ENCODE assay signal across 28 cellular contexts in the genomic region with DNA sequence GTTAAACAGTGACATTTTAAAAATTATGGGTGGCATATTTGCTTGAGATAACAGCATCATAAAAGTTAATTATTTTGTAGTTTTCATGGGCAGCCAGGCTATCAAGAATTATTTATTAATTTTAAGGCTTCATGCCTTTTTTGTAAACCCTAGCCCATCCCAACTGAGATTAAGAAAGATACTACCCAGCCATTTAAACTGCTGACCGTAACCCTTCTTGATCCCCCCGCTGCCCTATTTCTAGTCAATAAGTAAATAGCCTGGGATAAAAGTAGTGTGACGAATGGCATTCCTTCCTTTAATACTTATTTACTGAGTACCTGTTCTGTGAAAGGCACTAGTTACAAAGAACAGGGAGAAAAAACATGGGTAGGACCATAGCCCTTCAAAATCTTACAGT.
"Had no signal": no experiment of that assay in that cellular context is flagged by ENCODE, and none has a peak within 500 bp of the region (broad histone marks: within the 10 kb centered on the region; RNA-seq: fewer than 3 reads in every experiment).

No MANE protein-coding gene starts in this region.

- DNase-seq: activated CD4-positive, alpha-beta memory T cell treated with anti-CD3 and anti-CD28 coated beads, Interleukin-2, amount 10 ng/mL, durations not matched to agents 7 days and 5 days; activated CD4-positive, alpha-beta T cell treated with anti-CD3 and anti-CD28 coated beads for 1 hour; activated CD4-positive, alpha-beta T cell treated with anti-CD3 and anti-CD28 coated beads for 4 hours; activated CD4-positive, alpha-beta T cell treated with anti-CD3 and anti-CD28 coated beads, Interleukin-2, amount 10 ng/mL, durations not matched to agents 7 days and 5 days; activated CD4-positive, alpha-beta T cell treated with anti-CD3 and anti-CD28 coated beads, Interleukin-2, amount 50 U/mL, for 4 hours; activated CD8-positive, alpha-beta memory T cell treated with anti-CD3 and anti-CD28 coated beads, Interleukin-2, amount 50 U/mL, for 48 hours; activated gamma-delta T cell; activated naive CD4-positive, alpha-beta T cell; activated naive CD4-positive, alpha-beta T cell treated with anti-CD3 and anti-CD28 coated beads, Interleukin-2, amount 50 U/mL, for 16 hours; activated T-cell treated with anti-CD3 and anti-CD28 coated beads for 4 hours; activated T-cell treated with anti-CD3 and anti-CD28 coated beads, Interleukin-2, amount 50 U/mL, for 24 hours; activated T-cell treated with anti-CD3 and anti-CD28 coated beads, Interleukin-2, amount 50 U/mL, for 72 hours; amniotic stem cell; anterior cingulate cortex; caudate nucleus; cortex of kidney; dermis blood vessel endothelial cell; effector CD4-positive, alpha-beta T cell; esophagus squamous epithelium; foreskin melanocyte; heart right ventricle; T-helper 2 cell had no signal

- H3K27me3 ChIP-seq: esophagus squamous epithelium, gastroesophageal sphincter, heart right ventricle had no signal

- H3K4me3 Mint-ChIP-seq: activated CD4-positive, alpha-beta memory T cell treated with anti-CD3 and anti-CD28 coated beads, Interleukin-2, amount 10 ng/mL, durations not matched to agents 7 days and 5 days; activated CD4-positive, alpha-beta T cell treated with anti-CD3 and anti-CD28 coated beads, Interleukin-2, amount 10 ng/mL, durations not matched to agents 7 days and 5 days; activated naive CD8-positive, alpha-beta T cell; activated T-cell treated with anti-CD3 and anti-CD28 coated beads, Interleukin-2, amount 50 U/mL, for 24 hours; activated T-cell treated with anti-CD3 and anti-CD28 coated beads, Interleukin-2, amount 50 U/mL, for 72 hours had no signal

- H3K4me3 ChIP-seq: esophagus squamous epithelium, gastroesophageal sphincter, heart right ventricle had no signal

- H3K27me3 Mint-ChIP-seq: activated CD4-positive, alpha-beta memory T cell treated with anti-CD3 and anti-CD28 coated beads, Interleukin-2, amount 10 ng/mL, durations not matched to agents 7 days and 5 days; activated CD4-positive, alpha-beta T cell treated with anti-CD3 and anti-CD28 coated beads, Interleukin-2, amount 10 ng/mL, durations not matched to agents 7 days and 5 days; activated naive CD8-positive, alpha-beta T cell; activated T-cell treated with anti-CD3 and anti-CD28 coated beads, Interleukin-2, amount 50 U/mL, for 24 hours had no signal

- H3K4me1 ChIP-seq: heart right ventricle had no signal

- H3K27ac ChIP-seq: epithelial cell of prostate, esophagus squamous epithelium, gastroesophageal sphincter, heart right ventricle had no signal

- FAIRE-seq: astrocyte, colon, endothelial cell of umbilical vein had no signal

- H3K27ac Mint-ChIP-seq: activated CD4-positive, alpha-beta memory T cell treated with anti-CD3 and anti-CD28 coated beads, Interleukin-2, amount 10 ng/mL, durations not matched to agents 7 days and 5 days; activated CD4-positive, alpha-beta T cell treated with anti-CD3 and anti-CD28 coated beads, Interleukin-2, amount 10 ng/mL, durations not matched to agents 7 days and 5 days; activated naive CD8-positive, alpha-beta T cell; activated T-cell treated with anti-CD3 and anti-CD28 coated beads, Interleukin-2, amount 50 U/mL, for 24 hours; activated T-cell treated with anti-CD3 and anti-CD28 coated beads, Interleukin-2, amount 50 U/mL, for 72 hours had no signal

- H3K4me1 Mint-ChIP-seq: activated CD4-positive, alpha-beta memory T cell treated with anti-CD3 and anti-CD28 coated beads, Interleukin-2, amount 10 ng/mL, durations not matched to agents 7 days and 5 days; activated CD4-positive, alpha-beta T cell treated with anti-CD3 and anti-CD28 coated beads, Interleukin-2, amount 10 ng/mL, durations not matched to agents 7 days and 5 days had no signal

- ATAC-seq: activated T-cell treated with anti-CD3 and anti-CD28 coated beads, Interleukin-2, amount 50 U/mL, for 72 hours; gastroesophageal sphincter; heart right ventricle had no signal

- H3K9me3 ChIP-seq: esophagus squamous epithelium, gastroesophageal sphincter, heart right ventricle had no signal

- H3K9me3 Mint-ChIP-seq: activated CD4-positive, alpha-beta memory T cell treated with anti-CD3 and anti-CD28 coated beads, Interleukin-2, amount 10 ng/mL, durations not matched to agents 7 days and 5 days; activated CD4-positive, alpha-beta T cell treated with anti-CD3 and anti-CD28 coated beads, Interleukin-2, amount 10 ng/mL, durations not matched to agents 7 days and 5 days; activated T-cell treated with anti-CD3 and anti-CD28 coated beads, Interleukin-2, amount 50 U/mL, for 24 hours; activated T-cell treated with anti-CD3 and anti-CD28 coated beads, Interleukin-2, amount 50 U/mL, for 72 hours had no signal
